ENCODE assay signal across 18 cellular contexts in genomic region chr3:57911588-57911987, GRCh38.
DNase-seq lines count a peak whose midpoint lies in the region; ATAC-seq and TF ChIP-seq lines count a peak whose summit lies in the region.
"Had no signal": no experiment of that assay in that cellular context is flagged by ENCODE, and none has a peak within 500 bp of the region (broad histone marks: within the 10 kb centered on the region; RNA-seq: fewer than 3 reads in every experiment).

No MANE protein-coding gene starts in this region.

- intact Hi-C loops in ascending aorta (cut with DNase I) (no loop called here), cardiac septum (cut with DNase I) (no loop called here), psoas muscle (cut with DNase I) (no loop called here)

- no peaks in the 10 kb centered on the region for H3K27me3 ChIP-seq in ascending aorta
- H3K27me3 ChIP-seq in smooth muscle cell (ENCODE audit: low read depth), result no peaks in the 10 kb centered on the region
- no peaks in the 10 kb centered on the region for H3K27me3 ChIP-seq in psoas muscle (ENCODE audit: insufficient read depth in 3 of 3, low read length in 2 of 3)
- H3K27me3 ChIP-seq: BE2C, cardiac muscle cell, left lung had no signal

- no peak overlapping the region for H3K9ac ChIP-seq in smooth muscle cell (ENCODE audit: low read depth)

- H3K79me2 ChIP-seq in smooth muscle cell (ENCODE audit: low read depth), result no peaks in the 10 kb centered on the region

- TF ChIP-seq CTCF in ascending aorta (IDR thresholded peaks at IDR 0.05) (no peak), fibroblast of mammary gland (conservative IDR thresholded peaks at IDR 0.05; ENCODE audit: control insufficient read depth, insufficient read depth, low read depth, low read length) (no peak), smooth muscle cell (IDR thresholded peaks at IDR 0.05; ENCODE audit: borderline replicate concordance, insufficient read depth, poor library complexity, severe bottlenecking) (no peak), psoas muscle (IDR thresholded peaks at IDR 0.05) (no peak)

- ATAC-seq in psoas muscle (no peak), GM18502 (IDR thresholded peaks at IDR 0.05; ENCODE audit: poor library complexity, unreplicated experiment) (no peak)
- ATAC-seq: activated naive CD8-positive, alpha-beta T cell treated with anti-CD3 and anti-CD28 coated beads, Interleukin-2, amount 50 U/mL, for 24 hours; activated T-helper 17 cell treated with anti-CD3 and anti-CD28 coated beads, Interleukin-2, amount 50 U/mL, for 72 hours; left lung had no signal

- no peak overlapping the region for H2AFZ ChIP-seq in smooth muscle cell (ENCODE audit: low read depth)

- 18% methylated on average over 2 of the region's 2 CpGs for WGBS in smooth muscle cell (ENCODE audit: low lambda C conversion rate)
- WGBS in psoas muscle, 3 donors, result 67 to 77% (median 73%) methylated on average over 2 of the region's 2 CpGs

- H3K36me3 ChIP-seq in ascending aorta, result peaks cover 64 to 66% of the 10 kb centered on the region in 2 donors
- H3K36me3 ChIP-seq in smooth muscle cell (ENCODE audit: low read depth), result no peaks in the 10 kb centered on the region
- H3K36me3 ChIP-seq in psoas muscle (ENCODE audit: insufficient read depth in 1 of 2, low read depth in 1 of 2), result peaks cover 7 to 93% of the 10 kb centered on the region in 2 donors
- H3K36me3 ChIP-seq: BE2C had no signal

- H3K9me3 ChIP-seq in ascending aorta, result no peaks in the 10 kb centered on the region
- H3K9me3 ChIP-seq in smooth muscle cell (replicated peaks; ENCODE audit: low read depth), result no peaks in the 10 kb centered on the region
- no peaks in the 10 kb centered on the region for H3K9me3 ChIP-seq in psoas muscle
- H3K9me3 ChIP-seq: BE2C, left lung had no signal

- H4K20me1 ChIP-seq in smooth muscle cell (ENCODE audit: low read depth), result no peaks in the 10 kb centered on the region

- DNase-seq in HS-27A (ENCODE audit: low read depth) (peak; percentile 34), ascending aorta (ENCODE audit: low spot score in 2 of 2) (no peak), fibroblast of mammary gland (ENCODE audit: low read depth) (peak; percentile 52), smooth muscle cell (lab: John Stamatoyannopoulos, UW; ENCODE audit: unreplicated experiment) (no peak), cardiac septum (ENCODE audit: low spot score) (no peak), psoas muscle (no peak)
- DNase-seq: activated CD4-positive, CD25-positive, alpha-beta regulatory T cell; left lung; NCI-H1092; NCI-H526 treated with DMSO at 0.1 percent for 48 hours; SIG-M5; substantia nigra had no signal

- H3K27ac ChIP-seq in ascending aorta, result peak overlapping the region; percentile 43 to 68
- no peak overlapping the region for H3K27ac ChIP-seq in smooth muscle cell (ENCODE audit: low read depth)
- H3K27ac ChIP-seq in psoas muscle, result no peak overlapping the region
- H3K27ac ChIP-seq: cardiac muscle cell, left lung, skin epidermis had no signal

- H3K4me1 ChIP-seq in ascending aorta (peaks cover 4 to 35% of the 10 kb centered on the region in 2 donors), smooth muscle cell (ENCODE audit: low read depth) (no peaks in the 10 kb centered on the region), psoas muscle (no peaks in the 10 kb centered on the region)
- H3K4me1 ChIP-seq: BE2C, left lung had no signal

- peak overlapping the region; percentile 33 for H3K4me2 ChIP-seq in smooth muscle cell

- H3F3A ChIP-seq in smooth muscle cell (ENCODE audit: low read depth), result no peaks in the 10 kb centered on the region

- H3K4me3 ChIP-seq in ascending aorta (peak overlapping the region in 1 of 2 donors; percentile 43), fibroblast of mammary gland (ENCODE audit: control insufficient read depth, low read depth, low read length) (no peak overlapping the region), smooth muscle cell (no peak overlapping the region), psoas muscle (no peak overlapping the region)
- H3K4me3 ChIP-seq: cardiac muscle cell, left lung, skin epidermis had no signal

Comparison
In these comparisons a context has a peak if more than half of its experiments do, and no peak if none do; other contexts are left out.
1. DNase-seq: peak in HS-27A (single experiment) and fibroblast of mammary gland (single experiment); none in ascending aorta (0 of 2), smooth muscle cell (single experiment), cardiac septum (single experiment) and psoas muscle (0 of 2).
2. H3K27ac ChIP-seq: peak in ascending aorta (2 of 2); none in smooth muscle cell (single experiment) and psoas muscle (single experiment).